Comparison of ENCODE assay signal across 27 cellular contexts in genomic region chr7:112459645-112460044, GRCh38. TPM values are rescaled to one million over a fixed set of nuclear protein-coding genes. Genes with fewer than 3 reads are reported as not detected.
DNase-seq lines count a peak whose midpoint lies in the region; ATAC-seq, FAIRE-seq and TF ChIP-seq lines count a peak whose summit lies in the region.
"Had no signal": no experiment of that assay in that cellular context is flagged by ENCODE, and none has a peak within 500 bp of the region (broad histone marks: within the 10 kb centered on the region; RNA-seq: fewer than 3 reads in every experiment).

No MANE protein-coding gene starts in this region.

- no peak overlapping the region for H2AFZ ChIP-seq in HepG2 (ENCODE audit: low read length)
- H2AFZ ChIP-seq: PC-9 had no signal

- no TSS peak for BruUV-seq in HepG2 (replicated peaks; lab: Mats Ljungman, UMichigan)

- peak; percentile 43; the same call in 2 of the 3 replicates for ATAC-seq in HepG2
- no peak for ATAC-seq in right lobe of liver
- ATAC-seq in foreskin keratinocyte, result peak; percentile 58
- ATAC-seq in GM21526 (IDR thresholded peaks at IDR 0.05; ENCODE audit: low FRiP score, unreplicated experiment), result no peak
- no peak for ATAC-seq in GM19035 (IDR thresholded peaks at IDR 0.05; ENCODE audit: unreplicated experiment)
- ATAC-seq: CD8-positive, alpha-beta T cell; Right ventricle myocardium inferior; SK-N-SH treated with all-trans-retinoic acid at 6 μM for 48 hours had no signal

- H3K27me3 ChIP-seq in HepG2 (ENCODE audit: control insufficient read depth in 1 of 2, insufficient read depth in 2 of 2, low read length in 2 of 2) (no peaks in the 10 kb centered on the region), right lobe of liver (no peaks in the 10 kb centered on the region), WERI-Rb-1 (ENCODE audit: insufficient read depth, low read depth, severe bottlenecking) (no peaks in the 10 kb centered on the region), foreskin keratinocyte (no peaks in the 10 kb centered on the region)
- H3K27me3 ChIP-seq: SJCRH30 had no signal

- in situ Hi-C loops in HepG2 (cut with HindIII; ENCODE audit: extremely low pct_ligation_motif_present, low pct_unique_long_range_greater_than_20kb), result no loop called here

- H3K27ac ChIP-seq in HepG2 (ENCODE audit: extremely low read length, insufficient read depth, low read length) (no peak overlapping the region), right lobe of liver (no peak overlapping the region), WERI-Rb-1 (no peak overlapping the region), foreskin keratinocyte (no peak overlapping the region)
- H3K27ac ChIP-seq: C4-2B, PC-9, SJCRH30 had no signal

- TF ChIP-seq EP300 in HepG2 (IDR thresholded peaks at IDR 0.05; ENCODE audit: low read depth in 2 of 2, low read length in 2 of 2), result no peak
- no peak for TF ChIP-seq EP300 in HepG2 (CRISPR knock-in tag; IDR thresholded peaks at IDR 0.05; ENCODE audit: borderline replicate concordance)

- no peaks in the 10 kb centered on the region for H4K20me1 ChIP-seq in HepG2 (ENCODE audit: insufficient read depth, low read length)

- intact Hi-C loops in HepG2 (cut with micrococcal nuclease; ENCODE audit: unreplicated experiment), result no loop called here
- intact Hi-C loops in right lobe of liver (cut with DNase I), result no loop called here

- H3K9ac ChIP-seq in HepG2 (ENCODE audit: insufficient read depth, low read depth, low read length), result no peak overlapping the region

- no peak for FAIRE-seq in HepG2 (lab: Jason Lieb, UNC)
- FAIRE-seq: GM12891 had no signal

- 89% methylated on average over 1 of the region's 1 CpG for WGBS in HepG2 (ENCODE audit: low lambda C conversion rate)
- 100% methylated on average over 1 of the region's 1 CpG for WGBS in right lobe of liver (ENCODE audit: insufficient coverage, low coverage, low lambda C conversion rate, missing lambda C conversion rate)

- H3K4me2 ChIP-seq in HepG2 (ENCODE audit: low read depth, low read length), result no peak overlapping the region
- H3K4me2 ChIP-seq: PC-9 had no signal

- POLR2A ChIA-PET in HepG2 (lab: Yijun Ruan, JAX), result interaction anchor here (5.8 kb wide), 1 partner anchor 9 kb away, joined by 53 read pairs; the partner anchor contains the start of gene IFRD1

- H3K79me2 ChIP-seq in HepG2 (ENCODE audit: insufficient read depth, low read length), result peaks cover 11% of the 10 kb centered on the region

- H3K9me3 ChIP-seq in HepG2 (ENCODE audit: low read length) (no peaks in the 10 kb centered on the region), right lobe of liver (no peaks in the 10 kb centered on the region), WERI-Rb-1 (ENCODE audit: severe bottlenecking) (no peaks in the 10 kb centered on the region)
- H3K9me3 ChIP-seq: Caco-2, SJCRH30 had no signal

- peaks cover 16 to 71% of the 10 kb centered on the region in 2 experiments for H3K36me3 ChIP-seq in HepG2 (replicated peaks in 1 of 2; ENCODE audit: control insufficient read depth in 1 of 2, insufficient read depth in 2 of 2, low read length in 2 of 2)
- peaks cover 0 to 72% (median 33%) of the 10 kb centered on the region in 4 donors for H3K36me3 ChIP-seq in right lobe of liver
- peaks cover 78% of the 10 kb centered on the region for H3K36me3 ChIP-seq in WERI-Rb-1

- CTCF ChIA-PET in HepG2 (lab: Yijun Ruan, JAX; ENCODE audit: low intra/inter-chr PET ratio, low total read pairs), result no interaction called here

- no peak for TF ChIP-seq CTCF in HepG2 (CRISPR knock-in tag; IDR thresholded peaks at IDR 0.05)
- no peak for TF ChIP-seq CTCF in right lobe of liver (IDR thresholded peaks at IDR 0.05)
- TF ChIP-seq CTCF in WERI-Rb-1 (IDR thresholded peaks at IDR 0.05; ENCODE audit: low read depth, low read length), result no peak
- TF ChIP-seq CTCF in foreskin keratinocyte (conservative IDR thresholded peaks at IDR 0.05), result no peak

- no peaks in the 10 kb centered on the region for H3K4me1 ChIP-seq in HepG2 (ENCODE audit: insufficient read depth, low read length)
- H3K4me1 ChIP-seq in right lobe of liver, result peaks cover 0 to 16% (median 0%) of the 10 kb centered on the region in 4 donors
- H3K4me1 ChIP-seq in foreskin keratinocyte, result no peaks in the 10 kb centered on the region
- H3K4me1 ChIP-seq: Caco-2, SJCRH30 had no signal

- no peak overlapping the region for H3K4me3 ChIP-seq in HepG2 (replicated peaks in 1 of 3; ENCODE audit: insufficient read depth in 1 of 3, low read depth in 2 of 3, low read length in 3 of 3)
- H3K4me3 ChIP-seq in right lobe of liver, result no peak overlapping the region
- no peak overlapping the region for H3K4me3 ChIP-seq in WERI-Rb-1 (ENCODE audit: low read depth, low read length)
- H3K4me3 ChIP-seq: PC-9, SJCRH30 had no signal

- no peak for TF ChIP-seq POLR2A in HepG2 (IDR thresholded peaks at IDR 0.05; ENCODE audit: insufficient read depth in 1 of 2, low read depth in 2 of 2, low read length in 2 of 2)
- no peak for TF ChIP-seq POLR2A in right lobe of liver (IDR thresholded peaks at IDR 0.05)

- TF ChIP-seq RAD21 in HepG2 (CRISPR knock-in tag; IDR thresholded peaks at IDR 0.05), result no peak

- DNase-seq in HepG2 (ENCODE audit: low spot score) (no peak), right lobe of liver (no peak), WERI-Rb-1 (peak; percentile 16), foreskin keratinocyte (no peak), mucosa of gallbladder (ENCODE audit: low spot score) (no peak)
- DNase-seq: Caco-2; CD8-positive, alpha-beta T cell; DMS79 treated with DMSO at 0.1 percent for 48 hours; GF-D8; H7; Kasumi-1; MV-4-11; NCI-H1105; NCI-H1436 treated with DMSO at 0.1 percent for 48 hours; NCI-H187 treated with DMSO at 0.1 percent for 48 hours; NCI-H2171 treated with DMSO at 0.1 percent for 48 hours; NCI-H524; NCI-H774; PC-9; SJCRH30 had no signal

TF ChIP-seq in HepG2, 621 proteins besides CTCF, POLR2A, EP300 and RAD21 (continues in another document):
- TF ChIP-seq ZNF747 (CRISPR knock-in tag; IDR thresholded peaks at IDR 0.05; ENCODE audit: borderline replicate concordance) (no peak), ZNF441 (CRISPR knock-in tag; IDR thresholded peaks at IDR 0.05; ENCODE audit: borderline replicate concordance) (no peak), ZNF296 (CRISPR knock-in tag; conservative IDR thresholded peaks at IDR 0.05) (no peak)

RNA-seq across cellular contexts. Expression of gene IFRD1, which starts 9.4 kb away (rescaled TPM):
- total RNA-seq in HepG2 (2016; rRNA removed; fragmentation: Illumina TruSeq; extraction: Trizol), result 55.0 and 55.5 TPM in 2 replicates
- 9.5 and 10.7 TPM in 2 replicates for total RNA-seq in HepG2 (2016; cell fraction: cytosol; rRNA removed; fragmentation: Illumina TruSeq; extraction: Trizol; ENCODE audit: low read depth)
- 56.9 and 60.9 TPM in 2 replicates for total RNA-seq in HepG2 (2016; cell fraction: insoluble cytoplasmic fraction; rRNA removed; fragmentation: Illumina TruSeq; extraction: Trizol)
- total RNA-seq in HepG2 (2016; cell fraction: membrane; rRNA removed; fragmentation: Illumina TruSeq; extraction: Trizol), result 23.2 and 23.9 TPM in 2 replicates
- 81.6 and 82.4 TPM in 2 replicates for total RNA-seq in HepG2 (2016; cell fraction: nucleus; rRNA removed; fragmentation: Illumina TruSeq; extraction: Trizol)
- polyA plus RNA-seq in HepG2 (2011; rRNA removed), result 45.9 and 50.9 TPM in 2 replicates
- 18.4 and 29.0 TPM in 2 replicates for polyA plus RNA-seq in HepG2 (2011; cell fraction: cytosol; rRNA removed)
- polyA plus RNA-seq in HepG2 (2011; cell fraction: nucleus; rRNA removed), result 34.1 and 35.0 TPM in 2 replicates
- 40.2 and 62.6 TPM in 2 replicates for polyA plus RNA-seq in HepG2 (2012)
- polyA plus RNA-seq in HepG2 (2016; cell fraction: cytosol; fragmentation: Illumina TruSeq; extraction: Trizol; ENCODE audit: low read depth), result 5.7 and 6.2 TPM in 2 replicates
- 46.7 and 52.1 TPM in 2 replicates for polyA plus RNA-seq in HepG2 (2016; cell fraction: insoluble cytoplasmic fraction; fragmentation: Illumina TruSeq; extraction: Trizol; ENCODE audit: low read depth)
- polyA plus RNA-seq in HepG2 (2016; cell fraction: membrane; fragmentation: Illumina TruSeq; extraction: Trizol; ENCODE audit: low read depth), result 11.7 and 12.5 TPM in 2 replicates
- 75.5 and 78.6 TPM in 2 replicates for polyA plus RNA-seq in HepG2 (2016; cell fraction: nucleus; fragmentation: Illumina TruSeq; extraction: Trizol; ENCODE audit: insufficient read depth, low read depth)
- 25.6 and 26.3 TPM in 2 replicates for polyA minus RNA-seq in HepG2 (2011; rRNA and poly(A)+ RNA removed; ENCODE audit: low replicate concordance)
- polyA minus RNA-seq in HepG2 (2011; cell fraction: cytosol; rRNA and poly(A)+ RNA removed), result 18.1 and 20.8 TPM in 2 replicates
- 140 and 146 TPM in 2 replicates for polyA minus RNA-seq in HepG2 (2011; cell fraction: nucleus; rRNA and poly(A)+ RNA removed)
- total RNA-seq in right lobe of liver, result 10 to 100 TPM; 19.0 to 34.7 (median 28.2) TPM
- 27.8 and 29.1 TPM in 2 replicates for total RNA-seq in foreskin keratinocyte
- polyA plus RNA-seq in foreskin keratinocyte, result 14.9 and 18.8 TPM in 2 replicates
- 45.8 TPM for total RNA-seq in mucosa of gallbladder

RNA-seq across cellular contexts. Expression of gene LSMEM1, which starts 21.1 kb away (rescaled TPM):
- 0.62 and 1.2 TPM in 2 replicates for total RNA-seq in HepG2 (2016; rRNA removed; fragmentation: Illumina TruSeq; extraction: Trizol)
- 0.10 and 0.26 TPM in 2 replicates for total RNA-seq in HepG2 (2016; cell fraction: cytosol; rRNA removed; fragmentation: Illumina TruSeq; extraction: Trizol; ENCODE audit: low read depth)
- total RNA-seq in HepG2 (2016; cell fraction: insoluble cytoplasmic fraction; rRNA removed; fragmentation: Illumina TruSeq; extraction: Trizol), result 0.49 and 1.2 TPM in 2 replicates
- 0.28 and 0.83 TPM in 2 replicates for total RNA-seq in HepG2 (2016; cell fraction: membrane; rRNA removed; fragmentation: Illumina TruSeq; extraction: Trizol)
- total RNA-seq in HepG2 (2016; cell fraction: nucleus; rRNA removed; fragmentation: Illumina TruSeq; extraction: Trizol), result 2.8 and 3.6 TPM in 2 replicates
- polyA plus RNA-seq in HepG2 (2011; rRNA removed), result 1.3 and 1.4 TPM in 2 replicates
- 0.09 and 0.18 TPM in 2 replicates for polyA plus RNA-seq in HepG2 (2011; cell fraction: cytosol; rRNA removed)
- polyA plus RNA-seq in HepG2 (2011; cell fraction: nucleus; rRNA removed), result 2.3 and 3.4 TPM in 2 replicates
- 0.97 and 2.1 TPM in 2 replicates for polyA plus RNA-seq in HepG2 (2012)
- 0.11 and 0.19 TPM in 2 replicates for polyA plus RNA-seq in HepG2 (2016; cell fraction: cytosol; fragmentation: Illumina TruSeq; extraction: Trizol; ENCODE audit: low read depth)
- 0.66 and 1.6 TPM in 2 replicates for polyA plus RNA-seq in HepG2 (2016; cell fraction: insoluble cytoplasmic fraction; fragmentation: Illumina TruSeq; extraction: Trizol; ENCODE audit: low read depth)
- 0.25 and 0.36 TPM in 2 replicates for polyA plus RNA-seq in HepG2 (2016; cell fraction: membrane; fragmentation: Illumina TruSeq; extraction: Trizol; ENCODE audit: low read depth)
- polyA plus RNA-seq in HepG2 (2016; cell fraction: nucleus; fragmentation: Illumina TruSeq; extraction: Trizol; ENCODE audit: insufficient read depth, low read depth), result 10.1 and 12.3 TPM in 2 replicates
- polyA minus RNA-seq in HepG2 (2011; rRNA and poly(A)+ RNA removed; ENCODE audit: low replicate concordance), result 0.49 TPM in 1 of 2 replicates, not detected in the other
- polyA minus RNA-seq in HepG2 (2011; cell fraction: cytosol; rRNA and poly(A)+ RNA removed), result not detected in 2 replicates
- polyA minus RNA-seq in HepG2 (2011; cell fraction: nucleus; rRNA and poly(A)+ RNA removed), result 5.8 and 6.1 TPM in 2 replicates
- total RNA-seq in right lobe of liver, result 1 to 10 TPM in 5 of 6 experiments, under 1 TPM in 1; 0.81 to 5.0 (median 2.4) TPM
- 0.25 and 0.58 TPM in 2 replicates for total RNA-seq in foreskin keratinocyte
- polyA plus RNA-seq in foreskin keratinocyte, result 0.33 and 0.59 TPM in 2 replicates
- 2.2 TPM for total RNA-seq in mucosa of gallbladder
- total RNA-seq: HT-29 had no signal

Comparison
In these comparisons a context has a peak if more than half of its experiments do, and no peak if none do; other contexts are left out.
1. ATAC-seq: peak in HepG2 (single experiment) and foreskin keratinocyte (single experiment); none in right lobe of liver (0 of 4), GM21526 (single experiment) and GM19035 (single experiment).